Comparison of ENCODE assay signal across 15 cellular contexts in the genomic region with DNA sequence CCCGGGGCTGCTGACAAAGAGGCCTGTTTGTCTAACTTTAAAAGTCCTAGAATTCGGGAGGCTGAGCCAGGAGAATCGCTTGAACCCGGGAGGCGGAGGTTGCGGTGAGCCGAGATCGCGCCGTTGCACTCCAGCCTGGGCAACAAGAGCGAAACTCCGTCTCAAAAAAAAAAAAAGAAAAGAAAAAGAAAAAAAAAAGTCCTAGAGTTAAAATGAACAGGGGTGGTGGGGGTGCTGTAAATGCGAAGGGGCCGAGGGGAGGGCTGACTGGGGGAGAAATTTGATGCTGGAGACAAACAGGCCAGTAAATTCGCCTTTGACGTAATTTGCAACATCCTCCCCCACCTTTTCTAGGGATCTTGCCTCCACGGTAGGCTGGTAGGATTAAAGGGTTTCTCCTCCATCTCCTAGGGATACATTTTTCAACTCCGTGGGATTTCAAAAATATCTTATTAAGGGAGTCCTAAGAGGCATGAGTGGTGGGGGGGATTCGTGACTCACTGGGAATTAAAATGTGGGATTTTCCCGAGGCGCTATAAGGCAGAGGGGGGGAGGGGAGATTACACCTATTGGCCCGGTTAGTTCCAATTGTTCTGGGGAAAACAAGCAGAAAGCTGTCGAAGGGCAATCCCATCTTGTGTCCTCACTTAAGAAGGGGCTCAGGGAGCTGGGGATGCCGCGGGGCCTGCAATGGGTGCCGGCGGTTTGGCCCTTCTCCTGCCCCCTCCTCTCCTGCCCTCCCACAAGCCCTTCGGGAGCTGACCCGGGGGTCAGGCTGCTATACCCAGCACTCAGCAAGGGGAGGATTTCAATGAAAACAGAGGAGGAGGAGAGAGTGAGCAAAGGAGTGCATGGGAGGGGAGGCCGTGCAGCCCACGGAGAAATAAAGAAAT. TPM values are rescaled to one million over a fixed set of nuclear protein-coding genes. Genes with fewer than 3 reads are reported as not detected.
DNase-seq lines count a peak whose midpoint lies in the region; ATAC-seq, FAIRE-seq and TF ChIP-seq lines count a peak whose summit lies in the region.
"Had no signal": no experiment of that assay in that cellular context is flagged by ENCODE, and none has a peak within 500 bp of the region (broad histone marks: within the 10 kb centered on the region; RNA-seq: fewer than 3 reads in every experiment).

No MANE protein-coding gene starts in this region.

- H3K4me1 Mint-ChIP-seq in astrocyte (ENCODE audit: low read depth, unreplicated experiment) (no peaks in the 10 kb centered on the region), neural progenitor cell (peaks cover 36% of the 10 kb centered on the region)
- H3K4me1 Mint-ChIP-seq: activated T-helper 17 cell treated with anti-CD3 and anti-CD28 coated beads, Interleukin-2, amount 50 U/mL, for 72 hours had no signal

- no peak for TF ChIP-seq CTCF in C4-2B (conservative IDR thresholded peaks at IDR 0.05)
- no peak for TF ChIP-seq CTCF in KMS-11 (conservative IDR thresholded peaks at IDR 0.05; ENCODE audit: low read depth, low read length)
- no peak for TF ChIP-seq CTCF in astrocyte (IDR thresholded peaks at IDR 0.05; ENCODE audit: insufficient read depth, low read depth, low read length)
- TF ChIP-seq CTCF in neural progenitor cell (IDR thresholded peaks at IDR 0.05) = no peak

- ATAC-seq in HG02870 (IDR thresholded peaks at IDR 0.05; ENCODE audit: unreplicated experiment) (no peak), HG02973 (IDR thresholded peaks at IDR 0.05; ENCODE audit: unreplicated experiment) (no peak)
- ATAC-seq: activated T-helper 17 cell treated with anti-CD3 and anti-CD28 coated beads, Interleukin-2, amount 50 U/mL, for 72 hours; lower lobe of right lung had no signal

- DNase-seq in astrocyte (ENCODE audit: low read depth) (no peak), neural progenitor cell (ENCODE audit: low spot score) (peak; percentile 74), NCI-H526 treated with DMSO at 0.1 percent for 48 hours (lab: John Stamatoyannopoulos, UW) (no peak)
- DNase-seq in activated CD4-positive, alpha-beta T cell treated with anti-CD3 and anti-CD28 coated beads, Interleukin-2, amount 50 U/mL, for 4 hours = no peak
- DNase-seq: activated CD4-positive, CD25-positive, alpha-beta regulatory T cell; NCI-H187 treated with DMSO at 0.1 percent for 48 hours had no signal

- H3K4me2 ChIP-seq in KMS-11 = peak overlapping the region; percentile 91
- H3K4me2 ChIP-seq in astrocyte (ENCODE audit: low read length) = peak overlapping the region; percentile 33
- peak overlapping the region; percentile 92 for H3K4me2 ChIP-seq in neural progenitor cell

- H3K9me3 ChIP-seq in astrocyte (ENCODE audit: insufficient read depth, low read depth, low read length) = no peaks in the 10 kb centered on the region
- no peaks in the 10 kb centered on the region for H3K9me3 ChIP-seq in neural progenitor cell (ENCODE audit: low read depth)
- H3K9me3 ChIP-seq: lower lobe of right lung, right atrium auricular region had no signal

- H2AFZ ChIP-seq in KMS-11 (ENCODE audit: low read depth) = no peak overlapping the region
- H2AFZ ChIP-seq in astrocyte (ENCODE audit: low read depth, low read length) = no peak overlapping the region
- no peak overlapping the region for H2AFZ ChIP-seq in neural progenitor cell (replicated peaks)

- H3K36me3 ChIP-seq in KMS-11 (ENCODE audit: insufficient read depth) = no peaks in the 10 kb centered on the region
- H3K36me3 ChIP-seq in astrocyte (ENCODE audit: insufficient read depth, low read length) = no peaks in the 10 kb centered on the region
- no peaks in the 10 kb centered on the region for H3K36me3 ChIP-seq in neural progenitor cell
- H3K36me3 ChIP-seq: lower lobe of right lung, right atrium auricular region had no signal

- H3K4me3 Mint-ChIP-seq in astrocyte (ENCODE audit: unreplicated experiment) = no peak overlapping the region
- peak overlapping the region; percentile 70 for H3K4me3 Mint-ChIP-seq in neural progenitor cell

- H3K9me3 Mint-ChIP-seq in astrocyte (ENCODE audit: unreplicated experiment) = no peaks in the 10 kb centered on the region
- peaks cover 4% of the 10 kb centered on the region for H3K9me3 Mint-ChIP-seq in neural progenitor cell
- H3K9me3 Mint-ChIP-seq: activated T-helper 17 cell treated with anti-CD3 and anti-CD28 coated beads, Interleukin-2, amount 50 U/mL, for 72 hours had no signal

- H3F3A ChIP-seq in neural progenitor cell (ENCODE audit: low read depth) = peaks cover 47% of the 10 kb centered on the region

- H3K9ac ChIP-seq in KMS-11 = peak overlapping the region; percentile 90
- H3K9ac ChIP-seq in astrocyte (ENCODE audit: low read length) = no peak overlapping the region
- H3K9ac ChIP-seq in neural progenitor cell = no peak overlapping the region

- H4K20me1 ChIP-seq in KMS-11 (ENCODE audit: insufficient read depth) = no peaks in the 10 kb centered on the region
- no peaks in the 10 kb centered on the region for H4K20me1 ChIP-seq in astrocyte (ENCODE audit: insufficient read depth, low read length)
- peaks cover 58% of the 10 kb centered on the region for H4K20me1 ChIP-seq in neural progenitor cell (ENCODE audit: low read depth)

- peaks cover 41% of the 10 kb centered on the region; the same call in 1 of the 2 replicates for H3K79me2 ChIP-seq in KMS-11 (ENCODE audit: insufficient read depth, low read depth)
- peaks cover 3% of the 10 kb centered on the region for H3K79me2 ChIP-seq in astrocyte (ENCODE audit: insufficient read depth, low read length)
- peaks cover 31% of the 10 kb centered on the region for H3K79me2 ChIP-seq in neural progenitor cell (ENCODE audit: low read depth)

- H3K27me3 Mint-ChIP-seq in astrocyte (ENCODE audit: low read depth, unreplicated experiment) (peaks cover 6% of the 10 kb centered on the region), neural progenitor cell (ENCODE audit: insufficient read depth, low read depth) (peaks cover 11% of the 10 kb centered on the region)
- H3K27me3 Mint-ChIP-seq: activated T-helper 17 cell treated with anti-CD3 and anti-CD28 coated beads, Interleukin-2, amount 50 U/mL, for 72 hours had no signal

- no peaks in the 10 kb centered on the region for H3K36me3 Mint-ChIP-seq in astrocyte (ENCODE audit: low read depth, unreplicated experiment)
- H3K36me3 Mint-ChIP-seq in neural progenitor cell = no peaks in the 10 kb centered on the region

- H3K4me1 ChIP-seq in KMS-11 (ENCODE audit: low read depth, poor library complexity, severe bottlenecking) = peaks cover 42% of the 10 kb centered on the region
- peaks cover 8% of the 10 kb centered on the region for H3K4me1 ChIP-seq in astrocyte (ENCODE audit: insufficient read depth, low read length)
- H3K4me1 ChIP-seq in neural progenitor cell = peaks cover 42% of the 10 kb centered on the region

- H3K4me3 ChIP-seq in KMS-11 (IDR thresholded peaks at IDR 0.05; ENCODE audit: insufficient read depth, low read depth, low read length) (no peak overlapping the region), astrocyte (ENCODE audit: insufficient read depth, low read depth, low read length) (no peak overlapping the region), neural progenitor cell (peak overlapping the region; percentile 77)
- H3K4me3 ChIP-seq: lower lobe of right lung, right atrium auricular region had no signal

- peak overlapping the region; percentile 26 for H3K27ac Mint-ChIP-seq in astrocyte (ENCODE audit: unreplicated experiment)
- no peak overlapping the region for H3K27ac Mint-ChIP-seq in neural progenitor cell
- H3K27ac Mint-ChIP-seq: activated T-helper 17 cell treated with anti-CD3 and anti-CD28 coated beads, Interleukin-2, amount 50 U/mL, for 72 hours had no signal

- H3K27me3 ChIP-seq in KMS-11 (ENCODE audit: insufficient read depth, low read depth) (no peaks in the 10 kb centered on the region), astrocyte (ENCODE audit: insufficient read depth, low read length) (no peaks in the 10 kb centered on the region), neural progenitor cell (peaks cover 64% of the 10 kb centered on the region)

- no peak for FAIRE-seq in astrocyte (lab: Jason Lieb, UNC)
- FAIRE-seq: frontal cortex, RCC 7860 had no signal

- H3K27ac ChIP-seq in C4-2B (peak overlapping the region; percentile 87), KMS-11 (peak overlapping the region; percentile 95), astrocyte (ENCODE audit: low read depth, low read length) (no peak overlapping the region), neural progenitor cell (no peak overlapping the region)
- H3K27ac ChIP-seq: lower lobe of right lung had no signal

RNA-seq across cellular contexts. Expression of a gene that starts 3.0 kb away (rescaled TPM):
- total RNA-seq in astrocyte (9.0 TPM in 2 replicates), neural progenitor cell (ENCODE audit: low replicate concordance) (29.5 and 32.4 TPM in 2 replicates)

Comparison
In these comparisons a context has a peak if more than half of its experiments do, and no peak if none do; other contexts are left out.
1. H3K27ac ChIP-seq: peak in C4-2B (single experiment) and KMS-11 (single experiment); none in astrocyte (single experiment) and neural progenitor cell (single experiment).
2. H3K4me2 ChIP-seq: peak in every context shown above with its lines; median percentile 92 in neural progenitor cell; 91 in KMS-11; 33 in astrocyte.